ENCODE assay signal across 1 cellular context in the genomic region with DNA sequence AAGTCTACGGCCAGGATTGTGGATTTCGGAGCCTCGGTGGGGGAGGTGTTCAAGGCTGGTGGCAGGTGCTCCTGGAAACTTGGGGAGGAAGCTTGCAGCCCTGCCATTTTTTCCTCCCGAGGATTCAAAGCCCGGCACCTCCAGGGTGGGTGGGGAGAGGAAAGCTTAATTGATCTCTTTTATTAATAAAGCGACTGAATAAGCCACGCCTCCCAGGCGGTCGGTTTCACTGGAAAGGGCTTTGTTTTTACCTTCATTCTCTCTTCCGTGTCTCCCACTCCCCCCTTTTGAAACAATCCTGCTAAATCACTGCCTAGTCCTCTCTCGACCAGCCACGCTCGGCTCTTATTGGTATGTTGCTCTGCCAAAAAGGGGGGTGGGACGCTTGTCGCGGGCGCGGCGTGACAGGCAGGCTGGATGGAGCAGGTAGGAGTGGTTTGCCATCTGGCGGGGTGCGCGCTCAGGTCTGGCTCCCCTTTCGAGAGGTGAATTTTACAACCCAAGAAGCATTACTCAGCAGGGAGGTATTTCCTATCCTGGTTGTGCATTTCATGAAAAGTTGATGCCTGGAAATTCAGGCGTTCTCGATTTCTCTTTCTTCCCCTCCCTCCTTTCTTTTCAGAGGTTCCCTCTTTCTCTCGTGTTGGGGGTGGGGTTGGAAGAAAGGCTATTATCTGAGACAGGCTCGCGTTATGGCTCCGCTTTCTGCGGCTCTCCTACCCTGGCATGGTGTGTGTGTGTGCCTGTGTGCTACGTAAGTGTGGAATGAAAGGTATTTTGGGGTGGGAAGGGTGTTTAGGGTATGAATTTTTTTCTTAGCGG.
A peak's percentile ranks its signal among the peaks of the same experiment; 100 is the strongest.
TF ChIP-seq lines count a peak whose summit lies in the region.

No MANE protein-coding gene starts in this region.

TF ChIP-seq in HCT116, 20 proteins besides CTCF, POLR2A, EP300 and RAD21 (continued from another document):
- TF ChIP-seq, protein P1, sequence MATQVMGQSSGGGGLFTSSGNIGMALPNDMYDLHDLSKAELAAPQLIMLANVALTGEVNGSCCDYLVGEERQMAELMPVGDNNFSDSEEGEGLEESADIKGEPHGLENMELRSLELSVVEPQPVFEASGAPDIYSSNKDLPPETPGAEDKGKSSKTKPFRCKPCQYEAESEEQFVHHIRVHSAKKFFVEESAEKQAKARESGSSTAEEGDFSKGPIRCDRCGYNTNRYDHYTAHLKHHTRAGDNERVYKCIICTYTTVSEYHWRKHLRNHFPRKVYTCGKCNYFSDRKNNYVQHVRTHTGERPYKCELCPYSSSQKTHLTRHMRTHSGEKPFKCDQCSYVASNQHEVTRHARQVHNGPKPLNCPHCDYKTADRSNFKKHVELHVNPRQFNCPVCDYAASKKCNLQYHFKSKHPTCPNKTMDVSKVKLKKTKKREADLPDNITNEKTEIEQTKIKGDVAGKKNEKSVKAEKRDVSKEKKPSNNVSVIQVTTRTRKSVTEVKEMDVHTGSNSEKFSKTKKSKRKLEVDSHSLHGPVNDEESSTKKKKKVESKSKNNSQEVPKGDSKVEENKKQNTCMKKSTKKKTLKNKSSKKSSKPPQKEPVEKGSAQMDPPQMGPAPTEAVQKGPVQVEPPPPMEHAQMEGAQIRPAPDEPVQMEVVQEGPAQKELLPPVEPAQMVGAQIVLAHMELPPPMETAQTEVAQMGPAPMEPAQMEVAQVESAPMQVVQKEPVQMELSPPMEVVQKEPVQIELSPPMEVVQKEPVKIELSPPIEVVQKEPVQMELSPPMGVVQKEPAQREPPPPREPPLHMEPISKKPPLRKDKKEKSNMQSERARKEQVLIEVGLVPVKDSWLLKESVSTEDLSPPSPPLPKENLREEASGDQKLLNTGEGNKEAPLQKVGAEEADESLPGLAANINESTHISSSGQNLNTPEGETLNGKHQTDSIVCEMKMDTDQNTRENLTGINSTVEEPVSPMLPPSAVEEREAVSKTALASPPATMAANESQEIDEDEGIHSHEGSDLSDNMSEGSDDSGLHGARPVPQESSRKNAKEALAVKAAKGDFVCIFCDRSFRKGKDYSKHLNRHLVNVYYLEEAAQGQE (IDR thresholded peaks at IDR 0.05; ENCODE audit: low read depth) = no peak
- TF ChIP-seq EZH2 (IDR thresholded peaks at IDR 0.05) = no peak
- TF ChIP-seq ZNF274 (IDR thresholded peaks at IDR 0.05; ENCODE audit: low read depth, low read length) = no peak
- TF ChIP-seq, protein P2, sequence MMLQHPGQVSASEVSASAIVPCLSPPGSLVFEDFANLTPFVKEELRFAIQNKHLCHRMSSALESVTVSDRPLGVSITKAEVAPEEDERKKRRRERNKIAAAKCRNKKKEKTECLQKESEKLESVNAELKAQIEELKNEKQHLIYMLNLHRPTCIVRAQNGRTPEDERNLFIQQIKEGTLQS (IDR thresholded peaks at IDR 0.05) = no peak; the same call in 1 of the 2 replicates
- peak; percentile 35; the same call in 1 of the 2 replicates for TF ChIP-seq FOSL1 (IDR thresholded peaks at IDR 0.05; ENCODE audit: low read depth)
- no peak for TF ChIP-seq EZH2phosphoT487 (IDR thresholded peaks at IDR 0.05; ENCODE audit: borderline replicate concordance)
- no peak for TF ChIP-seq ELF1 (IDR thresholded peaks at IDR 0.05; ENCODE audit: borderline replicate concordance, low read depth)
- TF ChIP-seq ZFX (IDR thresholded peaks at IDR 0.05) = no peak
- no peak for TF ChIP-seq POLR2AphosphoS5 (IDR thresholded peaks at IDR 0.05; ENCODE audit: low read depth, low read length)
- TF ChIP-seq SIN3A (IDR thresholded peaks at IDR 0.05; ENCODE audit: low read depth) = peak; percentile 50; the same call in 1 of the 2 replicates
- TF ChIP-seq SP1 (IDR thresholded peaks at IDR 0.05; ENCODE audit: low read depth) = no peak
- no peak for TF ChIP-seq TCF7L2 (IDR thresholded peaks at IDR 0.05; ENCODE audit: borderline replicate concordance, extremely low read depth, insufficient read depth, insufficient read length)
- TF ChIP-seq SRF (IDR thresholded peaks at IDR 0.05; ENCODE audit: low read depth) = peak; percentile 40; the same call in 1 of the 2 replicates
- 0 out of 2 replicates have a peak, but pooled peaks have one; percentile 38 for TF ChIP-seq JUND (IDR thresholded peaks at IDR 0.05)
- TF ChIP-seq, protein P3, sequence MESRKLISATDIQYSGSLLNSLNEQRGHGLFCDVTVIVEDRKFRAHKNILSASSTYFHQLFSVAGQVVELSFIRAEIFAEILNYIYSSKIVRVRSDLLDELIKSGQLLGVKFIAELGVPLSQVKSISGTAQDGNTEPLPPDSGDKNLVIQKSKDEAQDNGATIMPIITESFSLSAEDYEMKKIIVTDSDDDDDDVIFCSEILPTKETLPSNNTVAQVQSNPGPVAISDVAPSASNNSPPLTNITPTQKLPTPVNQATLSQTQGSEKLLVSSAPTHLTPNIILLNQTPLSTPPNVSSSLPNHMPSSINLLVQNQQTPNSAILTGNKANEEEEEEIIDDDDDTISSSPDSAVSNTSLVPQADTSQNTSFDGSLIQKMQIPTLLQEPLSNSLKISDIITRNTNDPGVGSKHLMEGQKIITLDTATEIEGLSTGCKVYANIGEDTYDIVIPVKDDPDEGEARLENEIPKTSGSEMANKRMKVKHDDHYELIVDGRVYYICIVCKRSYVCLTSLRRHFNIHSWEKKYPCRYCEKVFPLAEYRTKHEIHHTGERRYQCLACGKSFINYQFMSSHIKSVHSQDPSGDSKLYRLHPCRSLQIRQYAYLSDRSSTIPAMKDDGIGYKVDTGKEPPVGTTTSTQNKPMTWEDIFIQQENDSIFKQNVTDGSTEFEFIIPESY (IDR thresholded peaks at IDR 0.05; ENCODE audit: extremely low read depth, insufficient replicate concordance, low read length) = no peak
- TF ChIP-seq, protein P4, sequence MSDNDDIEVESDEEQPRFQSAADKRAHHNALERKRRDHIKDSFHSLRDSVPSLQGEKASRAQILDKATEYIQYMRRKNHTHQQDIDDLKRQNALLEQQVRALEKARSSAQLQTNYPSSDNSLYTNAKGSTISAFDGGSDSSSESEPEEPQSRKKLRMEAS (IDR thresholded peaks at IDR 0.05) = peak; percentile 60
